In genomic region chr21:38355992-38356781, GRCh38 we compare ENCODE assay signal across 9 cellular contexts.
DNase-seq lines count a peak whose midpoint lies in the region; ATAC-seq, FAIRE-seq and TF ChIP-seq lines count a peak whose summit lies in the region.
"Had no signal": no experiment of that assay in that cellular context is flagged by ENCODE, and none has a peak within 500 bp of the region (broad histone marks: within the 10 kb centered on the region; RNA-seq: fewer than 3 reads in every experiment).

No MANE protein-coding gene starts in this region.

- dilution Hi-C loops in keratinocyte (cut with MboI; ENCODE audit: extremely low pct_ligation_motif_present, low sequenced_read_pairs): no loop called here

- no peak overlapping the region for H3K4me2 ChIP-seq in keratinocyte (ENCODE audit: control insufficient read depth, extremely low read depth, insufficient read depth, low read depth, low read length)

- TF ChIP-seq CTCF in HFFc6 (IDR thresholded peaks at IDR 0.05) (peak; percentile 98), WERI-Rb-1 (IDR thresholded peaks at IDR 0.05; ENCODE audit: low read depth, low read length) (peak; percentile 99), breast epithelium (IDR thresholded peaks at IDR 0.05) (peak; percentile 79 to 95 (median 85)), keratinocyte (optimal IDR thresholded peaks at IDR 0.05 in 1 of 3, IDR thresholded peaks at IDR 0.05 in 1 of 3, conservative IDR thresholded peaks at IDR 0.05 in 1 of 3; ENCODE audit: extremely low read depth in 1 of 3, insufficient read depth in 2 of 3, low read length in 3 of 3) (peak; percentile 97 to 98 (median 98))

- no peaks in the 10 kb centered on the region for H3K79me2 ChIP-seq in keratinocyte (ENCODE audit: control insufficient read depth, insufficient read depth, low read length)

- H4K20me1 ChIP-seq in keratinocyte (ENCODE audit: control insufficient read depth, extremely low read depth, insufficient read depth, low read length): no peaks in the 10 kb centered on the region

- no peak overlapping the region for H3K4me3 Mint-ChIP-seq in HFFc6

- H3K4me1 Mint-ChIP-seq in HFFc6 (ENCODE audit: low read depth): peaks cover 20% of the 10 kb centered on the region

- H3K36me3 ChIP-seq in WERI-Rb-1 (no peaks in the 10 kb centered on the region), breast epithelium (no peaks in the 10 kb centered on the region), keratinocyte (ENCODE audit: control insufficient read depth in 2 of 2, extremely low read depth in 1 of 2, insufficient read depth in 2 of 2, low read length in 2 of 2) (no peaks in the 10 kb centered on the region)

- H3K4me3 ChIP-seq in WERI-Rb-1 (ENCODE audit: low read depth, low read length) (no peak overlapping the region), breast epithelium (no peak overlapping the region), keratinocyte (ENCODE audit: control insufficient read depth in 2 of 3, extremely low read depth in 1 of 3, insufficient read depth in 2 of 3, low read depth in 1 of 3, low read length in 3 of 3) (no peak overlapping the region)

- H3K27ac ChIP-seq in WERI-Rb-1: no peak overlapping the region; the same call in 1 of the 2 replicates
- H3K27ac ChIP-seq in breast epithelium: no peak overlapping the region
- H3K27ac ChIP-seq in keratinocyte (ENCODE audit: control insufficient read depth, insufficient read depth, low read length): no peak overlapping the region

- no peak overlapping the region for H3K9ac ChIP-seq in keratinocyte (ENCODE audit: control insufficient read depth, extremely low read depth, insufficient read depth, low read length)

- H3K9me3 ChIP-seq in WERI-Rb-1 (ENCODE audit: severe bottlenecking): no peaks in the 10 kb centered on the region
- no peaks in the 10 kb centered on the region for H3K9me3 ChIP-seq in breast epithelium
- H3K9me3 ChIP-seq in keratinocyte (ENCODE audit: control insufficient read depth, low read depth, low read length): no peaks in the 10 kb centered on the region

- no peak overlapping the region for H2AFZ ChIP-seq in keratinocyte (ENCODE audit: control insufficient read depth, low read length)

- peaks cover 0 to 9% of the 10 kb centered on the region in 2 donors for H3K4me1 ChIP-seq in breast epithelium
- H3K4me1 ChIP-seq in keratinocyte (ENCODE audit: control insufficient read depth, extremely low read depth, insufficient read depth, low read length): peaks cover 12% of the 10 kb centered on the region

- H3K27me3 Mint-ChIP-seq in HFFc6 (ENCODE audit: insufficient read depth): peaks cover 14% of the 10 kb centered on the region

- no peaks in the 10 kb centered on the region for H3K9me1 ChIP-seq in keratinocyte (ENCODE audit: control insufficient read depth, extremely low read depth, insufficient read depth, low read length)

- H3K27me3 ChIP-seq in WERI-Rb-1 (ENCODE audit: insufficient read depth, low read depth, severe bottlenecking) (no peaks in the 10 kb centered on the region), breast epithelium (no peaks in the 10 kb centered on the region), keratinocyte (ENCODE audit: control insufficient read depth, extremely low read depth, insufficient read depth, low read length) (no peaks in the 10 kb centered on the region)

- H3K9me3 Mint-ChIP-seq in HFFc6: no peaks in the 10 kb centered on the region

- peak; percentile 88 for DNase-seq in D341Med (ENCODE audit: low spot score)
- peak; percentile 57 for DNase-seq in HFFc6
- peak; percentile 34 for DNase-seq in NCI-H2171 (lab: John Stamatoyannopoulos, UW)
- peak; percentile 89 for DNase-seq in WERI-Rb-1
- DNase-seq in breast epithelium (ENCODE audit: low spot score in 2 of 2): peak; percentile 57 to 78
- no peak for DNase-seq in keratinocyte (ENCODE audit: low read depth, low spot score)
- DNase-seq in stimulated activated CD4-positive, alpha-beta T cell treated with anti-CD3 and anti-CD28 coated beads, Interleukin-1b, Interleukin-23, amount 100 ng/mL, for 4 hours (ENCODE audit: low read depth in 2 of 2): peak; percentile 68 to 72

- no peak for TF ChIP-seq POLR2A in breast epithelium (IDR thresholded peaks at IDR 0.05)

- H3K27ac Mint-ChIP-seq in HFFc6: no peak overlapping the region

- no peaks in the 10 kb centered on the region for H3K36me3 Mint-ChIP-seq in HFFc6 (ENCODE audit: low read depth)

- peak; percentile 88 for FAIRE-seq in keratinocyte (lab: Jason Lieb, UNC)
- FAIRE-seq: TTC549 had no signal

- no peak for ATAC-seq in HG03521 (IDR thresholded peaks at IDR 0.05; ENCODE audit: unreplicated experiment)

- intact Hi-C loops in breast epithelium (cut with DNase I; ENCODE audit: low total_unique reads): no loop called here
